In genomic region chr3:42880601-42881451, GRCh38 we compare ENCODE assay signal across 1 cellular context.
TF ChIP-seq lines count a peak whose summit lies in the region.

No MANE protein-coding gene starts in this region.

TF ChIP-seq in HepG2, 621 proteins besides CTCF, POLR2A, EP300 and RAD21 (continued from another document and continues in another):
- TF ChIP-seq BCL3 (CRISPR knock-in tag; IDR thresholded peaks at IDR 0.05) (peak; percentile 47; the same call in 1 of the 2 replicates), BORCS8-MEF2B (CRISPR knock-in tag; IDR thresholded peaks at IDR 0.05) (0 out of 2 replicates have a peak, but pooled peaks have one; percentile 56), ZNF768 (CRISPR knock-in tag; IDR thresholded peaks at IDR 0.05) (peak; percentile 45; the same call in 1 of the 2 replicates), ZMYM4 (CRISPR knock-in tag; IDR thresholded peaks at IDR 0.05) (peak; percentile 72; the same call in 1 of the 2 replicates), CBX1 (IDR thresholded peaks at IDR 0.05; ENCODE audit: low read depth) (no peak), SPEN (CRISPR knock-in tag; IDR thresholded peaks at IDR 0.05; ENCODE audit: low read depth) (peak; percentile 55), KAT8 (CRISPR knock-in tag; IDR thresholded peaks at IDR 0.05) (0 out of 2 replicates have a peak, but pooled peaks have one; percentile 35), CBFB (CRISPR knock-in tag; IDR thresholded peaks at IDR 0.05) (peak; percentile 63; the same call in 1 of the 2 replicates), SNRNP70 (IDR thresholded peaks at IDR 0.05; ENCODE audit: low read depth, low read length) (no peak), ZNF770 (CRISPR knock-in tag; IDR thresholded peaks at IDR 0.05) (peak; percentile 63; the same call in 1 of the 2 replicates), SNAPC2 (CRISPR knock-in tag; IDR thresholded peaks at IDR 0.05) (0 out of 2 replicates have a peak, but pooled peaks have one; percentile 32), ELF3 (CRISPR knock-in tag; IDR thresholded peaks at IDR 0.05) (peak; percentile 63), HMG20B (CRISPR knock-in tag; conservative IDR thresholded peaks at IDR 0.05) (0 out of 2 replicates have a peak, but pooled peaks have one; percentile 45), MYC (CRISPR knock-in tag; IDR thresholded peaks at IDR 0.05; ENCODE audit: borderline replicate concordance) (0 out of 2 replicates have a peak, but pooled peaks have one; percentile 28), PATZ1 (CRISPR knock-in tag; IDR thresholded peaks at IDR 0.05) (peak; percentile 89), ZNF761 (CRISPR knock-in tag; conservative IDR thresholded peaks at IDR 0.05) (0 out of 2 replicates have a peak, but pooled peaks have one; percentile 61), IKZF5 (CRISPR knock-in tag; IDR thresholded peaks at IDR 0.05) (peak; percentile 64; the same call in 1 of the 2 replicates), ZNF670 (CRISPR knock-in tag; IDR thresholded peaks at IDR 0.05; ENCODE audit: borderline replicate concordance) (peak; percentile 57; the same call in 1 of the 2 replicates), ZSCAN21 (CRISPR knock-in tag; IDR thresholded peaks at IDR 0.05; ENCODE audit: borderline replicate concordance) (peak; percentile 67; the same call in 1 of the 2 replicates), NCOA1 (CRISPR knock-in tag; IDR thresholded peaks at IDR 0.05) (no peak), SSRP1 (CRISPR knock-in tag; IDR thresholded peaks at IDR 0.05) (no peak), ZNF280B (CRISPR knock-in tag; IDR thresholded peaks at IDR 0.05; ENCODE audit: borderline replicate concordance) (no peak; the same call in 1 of the 2 replicates), ZNF430 (CRISPR knock-in tag; IDR thresholded peaks at IDR 0.05) (no peak), MTA1 (CRISPR knock-in tag; IDR thresholded peaks at IDR 0.05; ENCODE audit: borderline replicate concordance) (peak; percentile 73; the same call in 1 of the 2 replicates), ATF2 (CRISPR knock-in tag; IDR thresholded peaks at IDR 0.05) (peak; percentile 36; the same call in 1 of the 2 replicates), SMAD3 (CRISPR knock-in tag; IDR thresholded peaks at IDR 0.05) (peak; percentile 70; the same call in 1 of the 2 replicates), MIXL1 (CRISPR knock-in tag; IDR thresholded peaks at IDR 0.05) (peak; percentile 40; the same call in 1 of the 2 replicates), NONO (IDR thresholded peaks at IDR 0.05) (no peak), NONO (CRISPR knock-in tag; conservative IDR thresholded peaks at IDR 0.05) (0 out of 2 replicates have a peak, but pooled peaks have one; percentile 53), NFYC (CRISPR knock-in tag; IDR thresholded peaks at IDR 0.05) (no peak), NFKB2 (CRISPR knock-in tag; IDR thresholded peaks at IDR 0.05; ENCODE audit: borderline replicate concordance) (0 out of 2 replicates have a peak, but pooled peaks have one; percentile 51), ZFP82 (CRISPR knock-in tag; IDR thresholded peaks at IDR 0.05; ENCODE audit: borderline replicate concordance) (peak; percentile 78; the same call in 1 of the 2 replicates), SOX13 (IDR thresholded peaks at IDR 0.05) (no peak), SOX13 (CRISPR knock-in tag; conservative IDR thresholded peaks at IDR 0.05 in 1 of 2, IDR thresholded peaks at IDR 0.05 in 1 of 2) (0 out of 4 replicates have a peak, but pooled peaks of 1 of the 2 experiments have one; percentile 42), ZNF496 (CRISPR knock-in tag; IDR thresholded peaks at IDR 0.05; ENCODE audit: insufficient replicate concordance) (no peak), FOXA3 (CRISPR knock-in tag; IDR thresholded peaks at IDR 0.05) (peak; percentile 43; the same call in 1 of the 2 replicates), ETV5 (CRISPR knock-in tag; IDR thresholded peaks at IDR 0.05; ENCODE audit: borderline replicate concordance) (peak; percentile 91), ZNF143 (CRISPR knock-in tag; IDR thresholded peaks at IDR 0.05) (no peak), EEA1 (CRISPR knock-in tag; IDR thresholded peaks at IDR 0.05; ENCODE audit: borderline replicate concordance) (no peak), ZNF101 (CRISPR knock-in tag; IDR thresholded peaks at IDR 0.05; ENCODE audit: borderline replicate concordance, low read depth) (no peak), ZSCAN5A (CRISPR knock-in tag; IDR thresholded peaks at IDR 0.05; ENCODE audit: borderline replicate concordance) (0 out of 2 replicates have a peak, but pooled peaks have one; percentile 51), TBX2 (CRISPR knock-in tag; IDR thresholded peaks at IDR 0.05; ENCODE audit: borderline replicate concordance) (peak; percentile 91)
- TF ChIP-seq, protein P1, sequence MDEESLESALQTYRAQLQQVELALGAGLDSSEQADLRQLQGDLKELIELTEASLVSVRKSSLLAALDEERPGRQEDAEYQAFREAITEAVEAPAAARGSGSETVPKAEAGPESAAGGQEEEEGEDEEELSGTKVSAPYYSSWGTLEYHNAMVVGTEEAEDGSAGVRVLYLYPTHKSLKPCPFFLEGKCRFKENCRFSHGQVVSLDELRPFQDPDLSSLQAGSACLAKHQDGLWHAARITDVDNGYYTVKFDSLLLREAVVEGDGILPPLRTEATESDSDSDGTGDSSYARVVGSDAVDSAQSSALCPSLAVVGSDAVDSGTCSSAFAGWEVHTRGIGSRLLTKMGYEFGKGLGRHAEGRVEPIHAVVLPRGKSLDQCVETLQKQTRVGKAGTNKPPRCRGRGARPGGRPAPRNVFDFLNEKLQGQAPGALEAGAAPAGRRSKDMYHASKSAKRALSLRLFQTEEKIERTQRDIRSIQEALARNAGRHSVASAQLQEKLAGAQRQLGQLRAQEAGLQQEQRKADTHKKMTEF (CRISPR knock-in tag; IDR thresholded peaks at IDR 0.05) = peak; percentile 60
- TF ChIP-seq, protein P2, sequence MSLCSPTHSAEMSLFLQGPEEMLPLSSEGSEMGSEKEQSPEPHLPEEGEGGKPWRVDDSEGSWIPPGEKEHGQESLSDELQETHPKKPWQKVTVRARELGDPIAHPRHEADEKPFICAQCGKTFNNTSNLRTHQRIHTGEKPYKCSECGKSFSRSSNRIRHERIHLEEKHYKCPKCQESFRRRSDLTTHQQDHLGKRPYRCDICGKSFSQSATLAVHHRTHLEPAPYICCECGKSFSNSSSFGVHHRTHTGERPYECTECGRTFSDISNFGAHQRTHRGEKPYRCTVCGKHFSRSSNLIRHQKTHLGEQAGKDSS (CRISPR knock-in tag; IDR thresholded peaks at IDR 0.05; ENCODE audit: borderline replicate concordance, low read depth) = peak; percentile 43; the same call in 1 of the 2 replicates
- TF ChIP-seq, protein P3, sequence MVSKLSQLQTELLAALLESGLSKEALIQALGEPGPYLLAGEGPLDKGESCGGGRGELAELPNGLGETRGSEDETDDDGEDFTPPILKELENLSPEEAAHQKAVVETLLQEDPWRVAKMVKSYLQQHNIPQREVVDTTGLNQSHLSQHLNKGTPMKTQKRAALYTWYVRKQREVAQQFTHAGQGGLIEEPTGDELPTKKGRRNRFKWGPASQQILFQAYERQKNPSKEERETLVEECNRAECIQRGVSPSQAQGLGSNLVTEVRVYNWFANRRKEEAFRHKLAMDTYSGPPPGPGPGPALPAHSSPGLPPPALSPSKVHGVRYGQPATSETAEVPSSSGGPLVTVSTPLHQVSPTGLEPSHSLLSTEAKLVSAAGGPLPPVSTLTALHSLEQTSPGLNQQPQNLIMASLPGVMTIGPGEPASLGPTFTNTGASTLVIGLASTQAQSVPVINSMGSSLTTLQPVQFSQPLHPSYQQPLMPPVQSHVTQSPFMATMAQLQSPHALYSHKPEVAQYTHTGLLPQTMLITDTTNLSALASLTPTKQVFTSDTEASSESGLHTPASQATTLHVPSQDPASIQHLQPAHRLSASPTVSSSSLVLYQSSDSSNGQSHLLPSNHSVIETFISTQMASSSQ (IDR thresholded peaks at IDR 0.05; ENCODE audit: low read depth) = no peak
- TF ChIP-seq, protein P3 (CRISPR knock-in tag; IDR thresholded peaks at IDR 0.05; ENCODE audit: borderline replicate concordance) = no peak; the same call in 1 of the 2 replicates
